ENCODE assay signal across 1 cellular context in the genomic region with DNA sequence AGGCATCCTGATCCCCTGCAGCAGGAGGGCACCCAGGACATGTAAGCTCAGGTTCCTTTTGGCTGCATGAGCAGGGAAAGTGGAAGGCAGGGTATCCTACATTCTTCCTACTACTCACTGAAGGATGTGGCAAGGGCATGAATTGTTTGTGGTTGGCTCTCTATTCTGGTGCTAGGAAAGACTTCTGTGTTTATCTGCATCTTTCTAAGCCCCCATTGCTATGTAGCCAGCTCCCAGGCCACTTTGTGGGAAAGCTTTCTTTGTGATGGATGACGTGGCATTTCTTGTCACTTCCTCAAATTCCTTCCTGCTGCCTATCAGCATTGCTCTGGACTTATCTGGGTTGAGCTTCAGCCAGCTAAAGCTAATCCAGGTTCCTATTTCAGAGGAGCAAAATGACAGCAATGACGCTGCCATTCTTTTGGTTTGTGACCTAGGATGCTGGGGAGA.
TF ChIP-seq lines count a peak whose summit lies in the region.

No MANE protein-coding gene starts in this region.

TF ChIP-seq in K562, 482 proteins besides CTCF, POLR2A, EP300 and RAD21 (continued from another document and continues in another):
- TF ChIP-seq KDM1A (IDR thresholded peaks at IDR 0.05) (peak; percentile 83 to 87), PML (IDR thresholded peaks at IDR 0.05; ENCODE audit: low read length) (peak; percentile 63), PHB2 (IDR thresholded peaks at IDR 0.05; ENCODE audit: low read depth) (no peak), TCF7 (IDR thresholded peaks at IDR 0.05; ENCODE audit: borderline replicate concordance) (peak; percentile 28; the same call in 1 of the 2 replicates), RB1 (IDR thresholded peaks at IDR 0.05; ENCODE audit: low read depth) (no peak), ZNF140 (CRISPR knock-in tag; IDR thresholded peaks at IDR 0.05) (no peak), MYBL2 (IDR thresholded peaks at IDR 0.05; ENCODE audit: low read depth) (no peak), MYBL2 (CRISPR knock-in tag; IDR thresholded peaks at IDR 0.05; ENCODE audit: borderline replicate concordance) (no peak), MYC (IDR thresholded peaks at IDR 0.05; ENCODE audit: low read depth, low read length) (no peak), MYC (CRISPR knock-in tag; IDR thresholded peaks at IDR 0.05; ENCODE audit: borderline replicate concordance, low read depth) (no peak), POLR2H (tag; IDR thresholded peaks at IDR 0.05; ENCODE audit: low read depth) (no peak), PTBP1 (IDR thresholded peaks at IDR 0.05; ENCODE audit: low read depth, low read length) (no peak), ZNF79 (CRISPR knock-in tag; IDR thresholded peaks at IDR 0.05; ENCODE audit: low read depth) (no peak), MEF2D (tag; conservative IDR thresholded peaks at IDR 0.05; ENCODE audit: low read depth) (0 out of 2 replicates have a peak, but pooled peaks have one; percentile 28), KLF16 (IDR thresholded peaks at IDR 0.05) (peak; percentile 60), TAF1 (IDR thresholded peaks at IDR 0.05; ENCODE audit: control insufficient read depth, extremely low read depth, insufficient read depth, low read length, severe bottlenecking) (no peak), ELF1 (tag; IDR thresholded peaks at IDR 0.05) (peak; percentile 77), TAF9B (IDR thresholded peaks at IDR 0.05; ENCODE audit: partially characterized antibody) (peak; percentile 57), ZKSCAN3 (CRISPR knock-in tag; IDR thresholded peaks at IDR 0.05) (no peak), CHCHD3 (CRISPR knock-in tag; IDR thresholded peaks at IDR 0.05) (no peak), HMG20B (CRISPR knock-in tag; IDR thresholded peaks at IDR 0.05) (no peak), SMARCA4 (IDR thresholded peaks at IDR 0.05) (peak; percentile 96), ZSCAN29 (IDR thresholded peaks at IDR 0.05) (no peak), CTBP1 (IDR thresholded peaks at IDR 0.05; ENCODE audit: borderline replicate concordance) (peak; percentile 97), TARDBP (IDR thresholded peaks at IDR 0.05) (no peak), BRCA1 (IDR thresholded peaks at IDR 0.05) (no peak), BRCA1 (CRISPR knock-in tag; IDR thresholded peaks at IDR 0.05) (no peak), ARHGAP35 (IDR thresholded peaks at IDR 0.05; ENCODE audit: partially characterized antibody) (no peak), LCOR (CRISPR knock-in tag; IDR thresholded peaks at IDR 0.05) (peak; percentile 66; the same call in 1 of the 2 replicates)
- TF ChIP-seq, protein P1, sequence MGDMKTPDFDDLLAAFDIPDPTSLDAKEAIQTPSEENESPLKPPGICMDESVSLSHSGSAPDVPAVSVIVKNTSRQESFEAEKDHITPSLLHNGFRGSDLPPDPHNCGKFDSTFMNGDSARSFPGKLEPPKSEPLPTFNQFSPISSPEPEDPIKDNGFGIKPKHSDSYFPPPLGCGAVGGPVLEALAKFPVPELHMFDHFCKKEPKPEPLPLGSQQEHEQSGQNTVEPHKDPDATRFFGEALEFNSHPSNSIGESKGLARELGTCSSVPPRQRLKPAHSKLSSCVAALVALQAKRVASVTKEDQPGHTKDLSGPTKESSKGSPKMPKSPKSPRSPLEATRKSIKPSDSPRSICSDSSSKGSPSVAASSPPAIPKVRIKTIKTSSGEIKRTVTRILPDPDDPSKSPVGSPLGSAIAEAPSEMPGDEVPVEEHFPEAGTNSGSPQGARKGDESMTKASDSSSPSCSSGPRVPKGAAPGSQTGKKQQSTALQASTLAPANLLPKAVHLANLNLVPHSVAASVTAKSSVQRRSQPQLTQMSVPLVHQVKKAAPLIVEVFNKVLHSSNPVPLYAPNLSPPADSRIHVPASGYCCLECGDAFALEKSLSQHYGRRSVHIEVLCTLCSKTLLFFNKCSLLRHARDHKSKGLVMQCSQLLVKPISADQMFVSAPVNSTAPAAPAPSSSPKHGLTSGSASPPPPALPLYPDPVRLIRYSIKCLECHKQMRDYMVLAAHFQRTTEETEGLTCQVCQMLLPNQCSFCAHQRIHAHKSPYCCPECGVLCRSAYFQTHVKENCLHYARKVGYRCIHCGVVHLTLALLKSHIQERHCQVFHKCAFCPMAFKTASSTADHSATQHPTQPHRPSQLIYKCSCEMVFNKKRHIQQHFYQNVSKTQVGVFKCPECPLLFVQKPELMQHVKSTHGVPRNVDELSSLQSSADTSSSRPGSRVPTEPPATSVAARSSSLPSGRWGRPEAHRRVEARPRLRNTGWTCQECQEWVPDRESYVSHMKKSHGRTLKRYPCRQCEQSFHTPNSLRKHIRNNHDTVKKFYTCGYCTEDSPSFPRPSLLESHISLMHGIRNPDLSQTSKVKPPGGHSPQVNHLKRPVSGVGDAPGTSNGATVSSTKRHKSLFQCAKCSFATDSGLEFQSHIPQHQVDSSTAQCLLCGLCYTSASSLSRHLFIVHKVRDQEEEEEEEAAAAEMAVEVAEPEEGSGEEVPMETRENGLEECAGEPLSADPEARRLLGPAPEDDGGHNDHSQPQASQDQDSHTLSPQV (IDR thresholded peaks at IDR 0.05) = peak; percentile 70
- TF ChIP-seq, protein P2, sequence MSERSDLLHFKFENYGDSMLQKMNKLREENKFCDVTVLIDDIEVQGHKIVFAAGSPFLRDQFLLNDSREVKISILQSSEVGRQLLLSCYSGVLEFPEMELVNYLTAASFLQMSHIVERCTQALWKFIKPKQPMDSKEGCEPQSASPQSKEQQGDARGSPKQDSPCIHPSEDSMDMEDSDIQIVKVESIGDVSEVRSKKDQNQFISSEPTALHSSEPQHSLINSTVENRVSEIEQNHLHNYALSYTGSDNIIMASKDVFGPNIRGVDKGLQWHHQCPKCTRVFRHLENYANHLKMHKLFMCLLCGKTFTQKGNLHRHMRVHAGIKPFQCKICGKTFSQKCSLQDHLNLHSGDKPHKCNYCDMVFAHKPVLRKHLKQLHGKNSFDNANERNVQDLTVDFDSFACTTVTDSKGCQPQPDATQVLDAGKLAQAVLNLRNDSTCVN (CRISPR knock-in tag; IDR thresholded peaks at IDR 0.05) = no peak
- TF ChIP-seq, protein P3, sequence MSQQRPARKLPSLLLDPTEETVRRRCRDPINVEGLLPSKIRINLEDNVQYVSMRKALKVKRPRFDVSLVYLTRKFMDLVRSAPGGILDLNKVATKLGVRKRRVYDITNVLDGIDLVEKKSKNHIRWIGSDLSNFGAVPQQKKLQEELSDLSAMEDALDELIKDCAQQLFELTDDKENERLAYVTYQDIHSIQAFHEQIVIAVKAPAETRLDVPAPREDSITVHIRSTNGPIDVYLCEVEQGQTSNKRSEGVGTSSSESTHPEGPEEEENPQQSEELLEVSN (IDR thresholded peaks at IDR 0.05; ENCODE audit: borderline replicate concordance in 1 of 2, extremely low read depth in 1 of 2, insufficient read depth in 1 of 2, insufficient read length in 1 of 2, low read depth in 1 of 2, low read length in 1 of 2, poor library complexity in 1 of 2, severe bottlenecking in 1 of 2) = no peak
- TF ChIP-seq, protein P4, sequence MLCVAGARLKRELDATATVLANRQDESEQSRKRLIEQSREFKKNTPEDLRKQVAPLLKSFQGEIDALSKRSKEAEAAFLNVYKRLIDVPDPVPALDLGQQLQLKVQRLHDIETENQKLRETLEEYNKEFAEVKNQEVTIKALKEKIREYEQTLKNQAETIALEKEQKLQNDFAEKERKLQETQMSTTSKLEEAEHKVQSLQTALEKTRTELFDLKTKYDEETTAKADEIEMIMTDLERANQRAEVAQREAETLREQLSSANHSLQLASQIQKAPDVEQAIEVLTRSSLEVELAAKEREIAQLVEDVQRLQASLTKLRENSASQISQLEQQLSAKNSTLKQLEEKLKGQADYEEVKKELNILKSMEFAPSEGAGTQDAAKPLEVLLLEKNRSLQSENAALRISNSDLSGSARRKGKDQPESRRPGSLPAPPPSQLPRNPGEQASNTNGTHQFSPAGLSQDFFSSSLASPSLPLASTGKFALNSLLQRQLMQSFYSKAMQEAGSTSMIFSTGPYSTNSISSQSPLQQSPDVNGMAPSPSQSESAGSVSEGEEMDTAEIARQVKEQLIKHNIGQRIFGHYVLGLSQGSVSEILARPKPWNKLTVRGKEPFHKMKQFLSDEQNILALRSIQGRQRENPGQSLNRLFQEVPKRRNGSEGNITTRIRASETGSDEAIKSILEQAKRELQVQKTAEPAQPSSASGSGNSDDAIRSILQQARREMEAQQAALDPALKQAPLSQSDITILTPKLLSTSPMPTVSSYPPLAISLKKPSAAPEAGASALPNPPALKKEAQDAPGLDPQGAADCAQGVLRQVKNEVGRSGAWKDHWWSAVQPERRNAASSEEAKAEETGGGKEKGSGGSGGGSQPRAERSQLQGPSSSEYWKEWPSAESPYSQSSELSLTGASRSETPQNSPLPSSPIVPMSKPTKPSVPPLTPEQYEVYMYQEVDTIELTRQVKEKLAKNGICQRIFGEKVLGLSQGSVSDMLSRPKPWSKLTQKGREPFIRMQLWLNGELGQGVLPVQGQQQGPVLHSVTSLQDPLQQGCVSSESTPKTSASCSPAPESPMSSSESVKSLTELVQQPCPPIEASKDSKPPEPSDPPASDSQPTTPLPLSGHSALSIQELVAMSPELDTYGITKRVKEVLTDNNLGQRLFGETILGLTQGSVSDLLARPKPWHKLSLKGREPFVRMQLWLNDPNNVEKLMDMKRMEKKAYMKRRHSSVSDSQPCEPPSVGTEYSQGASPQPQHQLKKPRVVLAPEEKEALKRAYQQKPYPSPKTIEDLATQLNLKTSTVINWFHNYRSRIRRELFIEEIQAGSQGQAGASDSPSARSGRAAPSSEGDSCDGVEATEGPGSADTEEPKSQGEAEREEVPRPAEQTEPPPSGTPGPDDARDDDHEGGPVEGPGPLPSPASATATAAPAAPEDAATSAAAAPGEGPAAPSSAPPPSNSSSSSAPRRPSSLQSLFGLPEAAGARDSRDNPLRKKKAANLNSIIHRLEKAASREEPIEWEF (CRISPR knock-in tag; IDR thresholded peaks at IDR 0.05) = no peak
- TF ChIP-seq, protein P5, sequence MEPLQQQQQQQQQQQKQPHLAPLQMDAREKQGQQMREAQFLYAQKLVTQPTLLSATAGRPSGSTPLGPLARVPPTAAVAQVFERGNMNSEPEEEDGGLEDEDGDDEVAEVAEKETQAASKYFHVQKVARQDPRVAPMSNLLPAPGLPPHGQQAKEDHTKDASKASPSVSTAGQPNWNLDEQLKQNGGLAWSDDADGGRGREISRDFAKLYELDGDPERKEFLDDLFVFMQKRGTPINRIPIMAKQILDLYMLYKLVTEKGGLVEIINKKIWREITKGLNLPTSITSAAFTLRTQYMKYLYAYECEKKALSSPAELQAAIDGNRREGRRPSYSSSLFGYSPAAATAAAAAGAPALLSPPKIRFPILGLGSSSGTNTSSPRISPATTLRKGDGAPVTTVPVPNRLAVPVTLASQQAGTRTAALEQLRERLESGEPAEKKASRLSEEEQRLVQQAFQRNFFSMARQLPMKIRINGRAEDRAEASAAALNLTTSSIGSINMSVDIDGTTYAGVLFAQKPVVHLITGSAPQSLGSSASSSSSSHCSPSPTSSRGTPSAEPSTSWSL (CRISPR knock-in tag; IDR thresholded peaks at IDR 0.05; ENCODE audit: borderline replicate concordance) = no peak
- TF ChIP-seq, protein P6, sequence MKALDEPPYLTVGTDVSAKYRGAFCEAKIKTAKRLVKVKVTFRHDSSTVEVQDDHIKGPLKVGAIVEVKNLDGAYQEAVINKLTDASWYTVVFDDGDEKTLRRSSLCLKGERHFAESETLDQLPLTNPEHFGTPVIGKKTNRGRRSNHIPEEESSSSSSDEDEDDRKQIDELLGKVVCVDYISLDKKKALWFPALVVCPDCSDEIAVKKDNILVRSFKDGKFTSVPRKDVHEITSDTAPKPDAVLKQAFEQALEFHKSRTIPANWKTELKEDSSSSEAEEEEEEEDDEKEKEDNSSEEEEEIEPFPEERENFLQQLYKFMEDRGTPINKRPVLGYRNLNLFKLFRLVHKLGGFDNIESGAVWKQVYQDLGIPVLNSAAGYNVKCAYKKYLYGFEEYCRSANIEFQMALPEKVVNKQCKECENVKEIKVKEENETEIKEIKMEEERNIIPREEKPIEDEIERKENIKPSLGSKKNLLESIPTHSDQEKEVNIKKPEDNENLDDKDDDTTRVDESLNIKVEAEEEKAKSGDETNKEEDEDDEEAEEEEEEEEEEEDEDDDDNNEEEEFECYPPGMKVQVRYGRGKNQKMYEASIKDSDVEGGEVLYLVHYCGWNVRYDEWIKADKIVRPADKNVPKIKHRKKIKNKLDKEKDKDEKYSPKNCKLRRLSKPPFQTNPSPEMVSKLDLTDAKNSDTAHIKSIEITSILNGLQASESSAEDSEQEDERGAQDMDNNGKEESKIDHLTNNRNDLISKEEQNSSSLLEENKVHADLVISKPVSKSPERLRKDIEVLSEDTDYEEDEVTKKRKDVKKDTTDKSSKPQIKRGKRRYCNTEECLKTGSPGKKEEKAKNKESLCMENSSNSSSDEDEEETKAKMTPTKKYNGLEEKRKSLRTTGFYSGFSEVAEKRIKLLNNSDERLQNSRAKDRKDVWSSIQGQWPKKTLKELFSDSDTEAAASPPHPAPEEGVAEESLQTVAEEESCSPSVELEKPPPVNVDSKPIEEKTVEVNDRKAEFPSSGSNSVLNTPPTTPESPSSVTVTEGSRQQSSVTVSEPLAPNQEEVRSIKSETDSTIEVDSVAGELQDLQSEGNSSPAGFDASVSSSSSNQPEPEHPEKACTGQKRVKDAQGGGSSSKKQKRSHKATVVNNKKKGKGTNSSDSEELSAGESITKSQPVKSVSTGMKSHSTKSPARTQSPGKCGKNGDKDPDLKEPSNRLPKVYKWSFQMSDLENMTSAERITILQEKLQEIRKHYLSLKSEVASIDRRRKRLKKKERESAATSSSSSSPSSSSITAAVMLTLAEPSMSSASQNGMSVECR (CRISPR knock-in tag; IDR thresholded peaks at IDR 0.05) = no peak
- TF ChIP-seq, protein P7, sequence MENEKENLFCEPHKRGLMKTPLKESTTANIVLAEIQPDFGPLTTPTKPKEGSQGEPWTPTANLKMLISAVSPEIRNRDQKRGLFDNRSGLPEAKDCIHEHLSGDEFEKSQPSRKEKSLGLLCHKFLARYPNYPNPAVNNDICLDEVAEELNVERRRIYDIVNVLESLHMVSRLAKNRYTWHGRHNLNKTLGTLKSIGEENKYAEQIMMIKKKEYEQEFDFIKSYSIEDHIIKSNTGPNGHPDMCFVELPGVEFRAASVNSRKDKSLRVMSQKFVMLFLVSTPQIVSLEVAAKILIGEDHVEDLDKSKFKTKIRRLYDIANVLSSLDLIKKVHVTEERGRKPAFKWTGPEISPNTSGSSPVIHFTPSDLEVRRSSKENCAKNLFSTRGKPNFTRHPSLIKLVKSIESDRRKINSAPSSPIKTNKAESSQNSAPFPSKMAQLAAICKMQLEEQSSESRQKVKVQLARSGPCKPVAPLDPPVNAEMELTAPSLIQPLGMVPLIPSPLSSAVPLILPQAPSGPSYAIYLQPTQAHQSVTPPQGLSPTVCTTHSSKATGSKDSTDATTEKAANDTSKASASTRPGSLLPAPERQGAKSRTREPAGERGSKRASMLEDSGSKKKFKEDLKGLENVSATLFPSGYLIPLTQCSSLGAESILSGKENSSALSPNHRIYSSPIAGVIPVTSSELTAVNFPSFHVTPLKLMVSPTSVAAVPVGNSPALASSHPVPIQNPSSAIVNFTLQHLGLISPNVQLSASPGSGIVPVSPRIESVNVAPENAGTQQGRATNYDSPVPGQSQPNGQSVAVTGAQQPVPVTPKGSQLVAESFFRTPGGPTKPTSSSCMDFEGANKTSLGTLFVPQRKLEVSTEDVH (IDR thresholded peaks at IDR 0.05; ENCODE audit: low read depth, partially characterized antibody) = no peak
- TF ChIP-seq, protein P8, sequence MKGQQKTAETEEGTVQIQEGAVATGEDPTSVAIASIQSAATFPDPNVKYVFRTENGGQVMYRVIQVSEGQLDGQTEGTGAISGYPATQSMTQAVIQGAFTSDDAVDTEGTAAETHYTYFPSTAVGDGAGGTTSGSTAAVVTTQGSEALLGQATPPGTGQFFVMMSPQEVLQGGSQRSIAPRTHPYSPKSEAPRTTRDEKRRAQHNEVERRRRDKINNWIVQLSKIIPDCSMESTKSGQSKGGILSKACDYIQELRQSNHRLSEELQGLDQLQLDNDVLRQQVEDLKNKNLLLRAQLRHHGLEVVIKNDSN (CRISPR knock-in tag; IDR thresholded peaks at IDR 0.05) = no peak
